ENCODE assay signal across 8 cellular contexts in genomic region chr6:132813173-132813856, GRCh38. TPM values are rescaled to one million over a fixed set of nuclear protein-coding genes. Genes with fewer than 3 reads are reported as not detected.
DNase-seq lines count a peak whose midpoint lies in the region; ATAC-seq and TF ChIP-seq lines count a peak whose summit lies in the region.

No MANE protein-coding gene starts in this region.

- 0% methylated on average over 27 of the region's 27 CpGs for WGBS in esophagus, 2 donors
- 0% methylated on average over 25 to 27 of the region's 27 CpGs for WGBS in upper lobe of left lung, 2 donors

- no peak for TF ChIP-seq EP300 in upper lobe of left lung (IDR thresholded peaks at IDR 0.05)

- H3K27ac ChIP-seq in esophagus (ENCODE audit: low read depth in 2 of 2, low read length in 1 of 2), result peak overlapping the region; percentile 88 to 96
- H3K27ac ChIP-seq in upper lobe of left lung, result peak overlapping the region; percentile 89 to 94 (median 90)

- H3K27me3 ChIP-seq in esophagus (ENCODE audit: control insufficient read depth in 1 of 2, insufficient read depth in 2 of 2, low read length in 2 of 2), result no peaks in the 10 kb centered on the region
- no peaks in the 10 kb centered on the region for H3K27me3 ChIP-seq in upper lobe of left lung

- DNase-seq in NCI-H524 (lab: John Stamatoyannopoulos, UW), result peak; percentile 28 to 57
- DNase-seq in NCI-H524 treated with DMSO at 0.1 percent for 48 hours (lab: John Stamatoyannopoulos, UW), result no peak
- DNase-seq in NCI-H345 (lab: John Stamatoyannopoulos, UW), result peak; percentile 42
- peak; percentile 28 for DNase-seq in activated CD8-positive, alpha-beta memory T cell treated with anti-CD3 and anti-CD28 coated beads, Interleukin-2, amount 50 U/mL, for 4 hours
- peak; percentile 44 for DNase-seq in naive B cell
- peak; percentile 56 to 72 for DNase-seq in upper lobe of left lung

- H3K36me3 ChIP-seq in esophagus (ENCODE audit: control insufficient read depth in 2 of 2, insufficient read depth in 2 of 2, low read length in 1 of 2), result peaks cover 11 to 17% of the 10 kb centered on the region in 2 donors
- peaks cover 20 to 29% (median 23%) of the 10 kb centered on the region in 4 donors for H3K36me3 ChIP-seq in upper lobe of left lung

- peaks cover 10 to 17% of the 10 kb centered on the region in 2 donors for H3K36me3 Mint-ChIP-seq in naive B cell

- TF ChIP-seq CTCF in upper lobe of left lung (IDR thresholded peaks at IDR 0.05), result no peak

- H3K4me1 ChIP-seq in esophagus (ENCODE audit: control insufficient read depth in 2 of 2, insufficient read depth in 2 of 2, low read length in 1 of 2) (peaks cover 1 to 4% of the 10 kb centered on the region in 2 donors), upper lobe of left lung (peaks cover 21 to 53% (median 27%) of the 10 kb centered on the region in 4 donors)

- ATAC-seq in HG02840 (IDR thresholded peaks at IDR 0.05; ENCODE audit: low FRiP score, unreplicated experiment), result peak; percentile 37
- peak; percentile 11 to 36 for ATAC-seq in naive B cell (ENCODE audit: low read depth in 2 of 2)
- ATAC-seq in upper lobe of left lung (ENCODE audit: low FRiP score in 2 of 2), result peak; percentile 3 to 41

- H3K27me3 Mint-ChIP-seq in naive B cell, result peaks cover 0 to 4% (median 0%) of the 10 kb centered on the region in 3 donors

- H3K27ac Mint-ChIP-seq in naive B cell, result peak overlapping the region; percentile 96 to 99 (median 97)

- H3K4me3 ChIP-seq in esophagus (ENCODE audit: low read depth in 1 of 2, low read length in 2 of 2), result peak overlapping the region; percentile 83 to 100
- peak overlapping the region; percentile 83 to 95 (median 88) for H3K4me3 ChIP-seq in upper lobe of left lung

- no peaks in the 10 kb centered on the region for H3K9me3 ChIP-seq in esophagus (ENCODE audit: control insufficient read depth in 2 of 2, insufficient read depth in 1 of 2, low read depth in 1 of 2, low read length in 1 of 2)
- no peaks in the 10 kb centered on the region for H3K9me3 ChIP-seq in upper lobe of left lung

- TF ChIP-seq POLR2A in upper lobe of left lung (IDR thresholded peaks at IDR 0.05), result peak in 1 of 4 donors; percentile 41

- peaks cover 39 to 53% (median 44%) of the 10 kb centered on the region in 3 donors for H3K4me1 Mint-ChIP-seq in naive B cell

- no peaks in the 10 kb centered on the region for H3K9me3 Mint-ChIP-seq in naive B cell

- peak overlapping the region; percentile 94 to 99 (median 98) for H3K4me3 Mint-ChIP-seq in naive B cell

RNA-seq across cellular contexts. Expression of gene RPS12, which starts 1.1 kb away (rescaled TPM):
- 1,000 to 10,000 TPM; 1,572 to 3,167 TPM for polyA plus RNA-seq in esophagus
- 1,000 to 10,000 TPM; 1,253 to 2,336 (median 2,081) TPM for polyA plus RNA-seq in naive B cell (ENCODE audit: low read depth in 6 of 6)
- total RNA-seq in upper lobe of left lung, result 1,000 to 10,000 TPM in 2 of 6 donors, 100 to 1,000 TPM in 4; 352 to 1,509 (median 888) TPM

RNA-seq across cellular contexts. Expression of gene SLC18B1, which starts 14.9 kb away (rescaled TPM):
- 10 to 100 TPM in 1 of 2 donors, 1 to 10 TPM in 1; 8.5 to 10.6 TPM for polyA plus RNA-seq in esophagus
- 10 to 100 TPM; 24.8 to 58.4 (median 30.7) TPM for polyA plus RNA-seq in naive B cell (ENCODE audit: low read depth in 6 of 6)
- 10 to 100 TPM in 1 of 6 donors, 1 to 10 TPM in 5; 3.6 to 12.0 (median 6.2) TPM for total RNA-seq in upper lobe of left lung

RNA-seq across cellular contexts. Expression of gene VNN2, which starts 55.6 kb away (rescaled TPM):
- polyA plus RNA-seq in esophagus (under 1 TPM; 0.35 to 0.45 TPM), naive B cell (ENCODE audit: low read depth in 6 of 6) (10 to 100 TPM; 41.0 to 69.4 (median 56.6) TPM)
- total RNA-seq in upper lobe of left lung, result 10 to 100 TPM in 5 of 6 donors, 1 to 10 TPM in 1; 5.2 to 29.3 (median 16.9) TPM

Comparison
In these comparisons a context has a peak if more than half of its experiments do, and no peak if none do; other contexts are left out.
1. RNA of gene VNN2, which starts 55.6 kb away (polyA plus RNA-seq): 41.0 to 69.4 TPM in naive B cell; 0.35 to 0.45 TPM in esophagus; every median in the first group is over 10 times any median in the second.
2. Peak in every context shown above with its lines, with median percentiles within 50 percentile points of each other: ATAC-seq.